ENCODE assay signal across 8 cellular contexts in the genomic region with DNA sequence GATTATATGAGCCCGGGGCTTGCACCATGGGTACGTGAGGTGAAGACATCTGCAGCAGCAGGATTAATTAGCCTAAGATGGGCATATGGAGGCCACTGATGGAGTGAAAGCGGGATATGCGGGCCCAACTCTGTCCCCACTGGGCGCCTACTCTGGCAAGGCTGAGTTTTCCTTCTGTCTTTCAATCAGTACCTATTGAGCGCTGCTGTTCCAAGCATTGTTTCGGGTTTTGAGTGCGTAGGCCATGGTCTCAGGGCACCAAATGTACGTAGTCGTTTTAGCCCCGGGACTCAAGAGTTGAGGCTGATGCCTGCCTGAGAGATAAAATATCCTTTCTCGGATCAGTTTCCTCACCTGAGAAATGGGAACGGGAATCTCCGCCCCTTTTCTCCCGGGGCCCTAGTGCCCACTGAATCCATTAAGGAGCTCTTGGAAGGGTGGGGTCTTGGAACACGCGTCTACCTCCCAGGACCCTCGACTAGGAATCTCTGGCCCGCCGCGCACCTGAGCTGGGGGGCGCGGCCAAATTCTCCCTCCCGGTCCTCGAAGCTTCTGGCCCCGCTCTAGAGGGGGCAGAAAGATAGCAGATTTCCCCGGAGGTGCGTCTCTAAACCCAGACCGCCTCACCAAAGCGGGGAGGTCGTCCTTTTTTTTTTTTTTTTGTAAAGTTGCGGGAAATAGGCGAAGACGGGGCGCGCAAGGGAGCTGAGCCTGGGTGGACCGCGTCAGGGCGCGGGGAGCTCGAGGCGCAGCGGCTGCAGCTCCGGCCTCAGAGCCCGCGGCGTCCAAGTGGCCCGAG. TPM values are rescaled to one million over a fixed set of nuclear protein-coding genes. Genes with fewer than 3 reads are reported as not detected.
DNase-seq lines count a peak whose midpoint lies in the region; ATAC-seq and TF ChIP-seq lines count a peak whose summit lies in the region.

No MANE protein-coding gene starts in this region.

- peak overlapping the region; percentile 20 for H3K9ac ChIP-seq in muscle layer of colon (ENCODE audit: low read length)

- H3K4me3 ChIP-seq in A673 (ENCODE audit: low read depth, low read length, poor library complexity, severe bottlenecking) (peak overlapping the region; percentile 90), muscle layer of colon (ENCODE audit: low read depth in 1 of 2, low read length in 2 of 2) (peak overlapping the region; percentile 53 to 97)

- no peaks in the 10 kb centered on the region for H3K27me3 ChIP-seq in A673 (replicated peaks; ENCODE audit: insufficient read depth, low read depth, low read length, poor library complexity)
- H3K27me3 ChIP-seq in muscle layer of colon (ENCODE audit: control insufficient read depth in 1 of 2, insufficient read depth in 2 of 2, low read length in 2 of 2) = peaks cover 0 to 16% of the 10 kb centered on the region in 2 donors

- peaks cover 25% of the 10 kb centered on the region for H3K4me1 ChIP-seq in A673 (ENCODE audit: insufficient read depth, low read length, poor library complexity, severe bottlenecking)
- H3K4me1 ChIP-seq in muscle layer of colon (ENCODE audit: insufficient read depth, low read length) = peaks cover 34% of the 10 kb centered on the region

- H3K9me3 ChIP-seq in A673 (ENCODE audit: low read depth, low read length, poor library complexity, severe bottlenecking) (no peaks in the 10 kb centered on the region), muscle layer of colon (ENCODE audit: low read length) (no peaks in the 10 kb centered on the region)

- DNase-seq in A673 (ENCODE audit: low spot score) (no peak), KBM-7 (peak; percentile 63), cerebellar cortex (ENCODE audit: low spot score) (peak; percentile 65), NOMO-1 (lab: John Stamatoyannopoulos, UW; ENCODE audit: unreplicated experiment in 2 of 2) (no peak)

- intact Hi-C loops in A673 (cut with micrococcal nuclease; ENCODE audit: unreplicated experiment) = loop anchor here (1.0 kb wide), 1 partner anchor 10 kb away; no protein-coding TSS in a partner anchor

- no peak for ATAC-seq in GM21619 (IDR thresholded peaks at IDR 0.05; ENCODE audit: unreplicated experiment)
- no peak for ATAC-seq in GM21528 (IDR thresholded peaks at IDR 0.05; ENCODE audit: low FRiP score, unreplicated experiment)
- ATAC-seq in HG03520 (IDR thresholded peaks at IDR 0.05; ENCODE audit: unreplicated experiment) = no peak

- H3K27ac ChIP-seq in A673 (ENCODE audit: low read depth, low read length, poor library complexity, severe bottlenecking) (no peak overlapping the region), muscle layer of colon (ENCODE audit: low read depth, low read length) (no peak overlapping the region)

- H3K36me3 ChIP-seq in A673 (ENCODE audit: insufficient read depth, low read length, poor library complexity, severe bottlenecking) = no peaks in the 10 kb centered on the region
- H3K36me3 ChIP-seq in muscle layer of colon (ENCODE audit: insufficient read depth, low read length) = no peaks in the 10 kb centered on the region

- no TSS peak for BruUV-seq in A673 (replicated peaks; lab: Mats Ljungman, UMichigan)

- in situ Hi-C loops in KBM-7 (cut with MboI; ENCODE audit: low pct_unique_long_range_greater_than_20kb, low sequenced_read_pairs) = no loop called here

- CTCF ChIA-PET in A673 (lab: Charles Lee) = interaction anchor here (0.7 to 1.7 kb wide), 5 partner anchors 10 to 119 kb away, joined by 3 to 19 read pairs (median 5); no protein-coding TSS in a partner anchor

- POLR2A ChIA-PET in A673 (lab: Charles Lee; ENCODE audit: low non-redundant PET) = interaction anchor here (0.6 to 1.2 kb wide), 3 partner anchors 9 to 22 kb away, joined by 3 read pairs; no protein-coding TSS in a partner anchor

- TF ChIP-seq CTCF in A673 (conservative IDR thresholded peaks at IDR 0.05; ENCODE audit: low read depth, low read length) = no peak

RNA-seq across cellular contexts. Expression of a gene that starts 0.5 kb away (rescaled TPM):
- 56.4 and 57.2 TPM in 2 replicates for total RNA-seq in A673 (2021)

Comparison
In these comparisons a context has a peak if more than half of its experiments do, and no peak if none do; other contexts are left out.
1. DNase-seq: peak in KBM-7 (single experiment) and cerebellar cortex (single experiment); none in A673 (single experiment) and NOMO-1 (0 of 2).